ENCODE assay signal across 9 cellular contexts in the genomic region with DNA sequence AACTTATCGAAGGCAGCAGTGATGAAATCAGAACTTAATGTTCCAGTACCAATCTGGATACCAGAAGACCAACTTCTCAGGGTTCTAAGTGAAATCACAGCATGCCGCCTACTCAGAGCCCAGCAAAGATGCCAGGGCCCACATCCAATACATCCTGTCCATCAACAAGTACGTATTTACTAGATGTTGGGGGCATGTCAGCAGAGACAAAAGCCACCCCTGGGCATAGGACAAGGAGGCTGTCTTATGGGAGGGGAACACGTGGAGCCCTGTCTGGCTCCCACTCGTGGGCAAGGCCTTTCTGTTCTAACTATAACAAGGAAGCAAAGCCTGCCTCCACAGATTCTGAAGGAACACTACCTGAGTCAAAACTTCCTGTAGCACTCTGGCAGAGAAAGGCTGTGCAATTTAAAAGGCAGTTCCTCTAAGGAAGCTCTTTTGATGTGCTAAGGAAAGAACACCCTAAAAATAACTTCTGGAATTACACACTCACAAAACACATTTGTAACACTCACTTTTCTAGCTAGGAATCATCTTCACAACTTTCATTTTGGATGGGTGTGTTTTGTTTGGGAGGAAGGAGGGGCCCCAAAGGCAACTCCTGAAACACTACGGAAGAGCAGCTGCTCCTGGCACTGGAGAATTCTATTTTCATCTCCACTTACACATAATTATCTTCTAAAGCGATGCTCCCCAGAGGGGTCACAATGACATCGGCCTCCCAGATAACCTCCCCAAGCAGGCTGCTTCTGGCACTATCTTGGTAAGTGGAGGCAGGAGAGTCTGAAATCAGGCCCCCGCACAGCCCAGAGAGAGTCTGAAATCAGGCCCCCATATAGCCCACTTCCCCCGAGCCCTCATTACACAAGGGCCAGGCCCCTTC. TPM values are rescaled to one million over a fixed set of nuclear protein-coding genes. Genes with fewer than 3 reads are reported as not detected.
A peak's percentile ranks its signal among the peaks of the same experiment; 100 is the strongest.
DNase-seq lines count a peak whose midpoint lies in the region; ATAC-seq, FAIRE-seq and TF ChIP-seq lines count a peak whose summit lies in the region.
"Had no signal": no experiment of that assay in that cellular context is flagged by ENCODE, and none has a peak within 500 bp of the region (broad histone marks: within the 10 kb centered on the region; RNA-seq: fewer than 3 reads in every experiment).

No MANE protein-coding gene starts in this region.

- no peaks in the 10 kb centered on the region for H3K36me3 ChIP-seq in adrenal gland (replicated peaks in 1 of 2)
- no peaks in the 10 kb centered on the region for H3K36me3 ChIP-seq in right lobe of liver
- H3K36me3 ChIP-seq in testis (ENCODE audit: low read depth, missing control alignments) = no peaks in the 10 kb centered on the region

- 64 to 73% (median 67%) methylated on average over 10 of the region's 10 CpGs for WGBS in adrenal gland, 4 donors
- 39% methylated on average over 9 of the region's 10 CpGs for WGBS in right lobe of liver (ENCODE audit: insufficient coverage, low coverage, low lambda C conversion rate, missing lambda C conversion rate)
- WGBS in testis, 2 donors = 41 to 45% methylated on average over 10 of the region's 10 CpGs

- no peak for FAIRE-seq in RCC 7860 (lab: Jason Lieb, UNC)

- H3K27ac ChIP-seq in adrenal gland (peak overlapping the region in 4 of 5 donors; percentile 45 to 86 (median 62)), right lobe of liver (peak overlapping the region; percentile 27 to 69 (median 61)), testis (peak overlapping the region; percentile 87 to 94)

- TF ChIP-seq POLR2A in adrenal gland (IDR thresholded peaks at IDR 0.05) (no peak), right lobe of liver (IDR thresholded peaks at IDR 0.05) (no peak), testis (IDR thresholded peaks at IDR 0.05) (no peak)

- H3K4me3 ChIP-seq in adrenal gland (no peak overlapping the region), right lobe of liver (no peak overlapping the region), testis (no peak overlapping the region)

- H3K9me3 ChIP-seq in adrenal gland (replicated peaks in 1 of 3) (no peaks in the 10 kb centered on the region), right lobe of liver (no peaks in the 10 kb centered on the region), testis (no peaks in the 10 kb centered on the region)

- H3K27me3 ChIP-seq in adrenal gland (no peaks in the 10 kb centered on the region), right lobe of liver (no peaks in the 10 kb centered on the region), testis (no peaks in the 10 kb centered on the region)

- DNase-seq in NCI-H1417 (lab: John Stamatoyannopoulos, UW) (peak; percentile 46 to 69 (median 56)), NCI-H1417 treated with DMSO at 0.1 percent for 48 hours (lab: John Stamatoyannopoulos, UW) (no peak), adrenal gland (no peak), right lobe of liver (no peak), testis (peak; percentile 38), RCC 7860 (ENCODE audit: low spot score) (no peak)
- DNase-seq: NCI-H1048 had no signal

- TF ChIP-seq CTCF in adrenal gland (IDR thresholded peaks at IDR 0.05) (no peak), right lobe of liver (IDR thresholded peaks at IDR 0.05) (no peak), testis (IDR thresholded peaks at IDR 0.05) (no peak)

- ATAC-seq in right lobe of liver (no peak), GM21576 (IDR thresholded peaks at IDR 0.05; ENCODE audit: unreplicated experiment) (no peak), HG03095 (IDR thresholded peaks at IDR 0.05; ENCODE audit: unreplicated experiment) (no peak)

- H3K4me1 ChIP-seq in adrenal gland (replicated peaks in 1 of 2) = peaks cover 42 to 65% of the 10 kb centered on the region in 2 donors
- peaks cover 0 to 73% (median 32%) of the 10 kb centered on the region in 4 donors for H3K4me1 ChIP-seq in right lobe of liver
- peaks cover 32% of the 10 kb centered on the region for H3K4me1 ChIP-seq in testis

- intact Hi-C loops in adrenal gland (cut with DNase I) (no loop called here), right lobe of liver (cut with DNase I) (no loop called here), testis (cut with DNase I; ENCODE audit: low total_unique reads) (no loop called here)

RNA-seq across cellular contexts. Expression of a gene that starts 14.2 kb away (rescaled TPM):
- total RNA-seq in adrenal gland (100 to 1,000 TPM in 2 of 8 donors, 10 to 100 TPM in 6; 23.2 to 108 (median 79.0) TPM), right lobe of liver (100 to 1,000 TPM in 1 of 6 experiments, 10 to 100 TPM in 5; 43.5 to 106 (median 51.8) TPM), testis (10 to 100 TPM; 33.6 to 34.2 TPM)
- polyA plus RNA-seq in adrenal gland (10 to 100 TPM; 31.6 to 81.7 (median 40.9) TPM), testis (ENCODE audit: insufficient read depth, low read depth, low replicate concordance) (59.9 TPM)

Comparison
In these comparisons a context has a peak if more than half of its experiments do, and no peak if none do; other contexts are left out.
1. DNase-seq: peak in NCI-H1417 (3 of 3) and testis (single experiment); none in NCI-H1417 treated with DMSO at 0.1 percent for 48 hours (single experiment), adrenal gland (0 of 7), right lobe of liver (0 of 3) and RCC 7860 (single experiment).
2. Peak in every context shown above with its lines, with median percentiles within 50 percentile points of each other: H3K27ac ChIP-seq.